Comparison of ENCODE assay signal across 22 cellular contexts in genomic region chr3:166274996-166275395, GRCh38.
A peak's percentile ranks its signal among the peaks of the same experiment; 100 is the strongest.
DNase-seq lines count a peak whose midpoint lies in the region; TF ChIP-seq lines count a peak whose summit lies in the region.
"Had no signal": no experiment of that assay in that cellular context is flagged by ENCODE, and none has a peak within 500 bp of the region (broad histone marks: within the 10 kb centered on the region; RNA-seq: fewer than 3 reads in every experiment).

No MANE protein-coding gene starts in this region.

- POLR2A ChIA-PET in PC-9 (lab: Charles Lee; ENCODE audit: unreplicated experiment) (no interaction called here), OCI-LY7 (lab: Charles Lee) (interaction anchor here (1.0 kb wide), 1 partner anchor 86 kb away, joined by 3 read pairs; no protein-coding TSS in a partner anchor)

- H3K9me2 ChIP-seq in PC-9 (ENCODE audit: insufficient read depth) (no peaks in the 10 kb centered on the region; the same call in 1 of the 2 replicates), hepatocyte (replicated peaks; ENCODE audit: insufficient read depth) (no peaks in the 10 kb centered on the region), OCI-LY7 (ENCODE audit: insufficient read depth, low read length) (no peaks in the 10 kb centered on the region)

- H3K4me3 ChIP-seq in PC-9 (no peak overlapping the region), choroid plexus epithelial cell (ENCODE audit: low read depth, low read length) (no peak overlapping the region), hepatocyte (no peak overlapping the region), OCI-LY7 (ENCODE audit: low read depth, low read length, poor library complexity, severe bottlenecking) (no peak overlapping the region)
- H3K4me3 ChIP-seq: GM12878, SJCRH30 had no signal

- TF ChIP-seq CTCF in PC-9 (conservative IDR thresholded peaks at IDR 0.05) (no peak), choroid plexus epithelial cell (conservative IDR thresholded peaks at IDR 0.05; ENCODE audit: low read depth, low read length) (no peak), hepatocyte (IDR thresholded peaks at IDR 0.05; ENCODE audit: poor library complexity) (no peak), OCI-LY7 (conservative IDR thresholded peaks at IDR 0.05; ENCODE audit: low read length) (no peak)

- H3K27ac ChIP-seq in PC-9 (no peak overlapping the region), hepatocyte (peak overlapping the region; percentile 26), OCI-LY7 (ENCODE audit: low read depth, low read length, poor library complexity, severe bottlenecking) (no peak overlapping the region)
- H3K27ac ChIP-seq: C4-2B, HL-60, SJCRH30 had no signal

- H3K36me3 ChIP-seq in PC-9 (ENCODE audit: low read depth), result no peaks in the 10 kb centered on the region
- no peaks in the 10 kb centered on the region for H3K36me3 ChIP-seq in hepatocyte (replicated peaks; ENCODE audit: insufficient read depth, low read depth)
- H3K36me3 ChIP-seq in OCI-LY7 (ENCODE audit: insufficient read depth, low read length), result no peaks in the 10 kb centered on the region
- H3K36me3 ChIP-seq: SJCRH30 had no signal

- H3K9me3 ChIP-seq in PC-9 (ENCODE audit: insufficient read depth, low read depth) (no peaks in the 10 kb centered on the region), hepatocyte (ENCODE audit: low read depth) (no peaks in the 10 kb centered on the region), OCI-LY7 (ENCODE audit: low read length) (no peaks in the 10 kb centered on the region)
- H3K9me3 ChIP-seq: Caco-2, SJCRH30 had no signal

- H4K20me1 ChIP-seq in PC-9 (ENCODE audit: insufficient read depth) (no peaks in the 10 kb centered on the region), hepatocyte (ENCODE audit: insufficient read depth, poor library complexity, severe bottlenecking) (no peaks in the 10 kb centered on the region), OCI-LY7 (ENCODE audit: insufficient read depth, low read length) (no peaks in the 10 kb centered on the region)

- H2AFZ ChIP-seq in PC-9 (peak overlapping the region; percentile 30), hepatocyte (no peak overlapping the region), OCI-LY7 (ENCODE audit: low read length) (no peak overlapping the region)

- DNase-seq in PC-9, result no peak
- peak; percentile 7 for DNase-seq in choroid plexus epithelial cell (ENCODE audit: low read depth)
- no peak for DNase-seq in hepatocyte (ENCODE audit: low spot score)
- peak; percentile 9 for DNase-seq in stromal cell of bone marrow (ENCODE audit: low read depth)
- DNase-seq in OCI-LY7 (ENCODE audit: low spot score), result no peak
- DNase-seq in SIG-M5 (lab: John Stamatoyannopoulos, UW), result no peak
- no peak for DNase-seq in RKO (ENCODE audit: low spot score)
- DNase-seq in NCI-H2227 treated with DMSO at 0.1 percent for 48 hours (lab: John Stamatoyannopoulos, UW), result no peak
- DNase-seq: Caco-2; CD8-positive, alpha-beta T cell; GDM1; NCI-H1048; NCI-H1417; NCI-H187; NCI-H2081 treated with DMSO at 0.1 percent for 48 hours; NCI-H446; NCI-H524 treated with DMSO at 0.1 percent for 48 hours; NCI-H774; SJCRH30 had no signal

- CTCF ChIA-PET in PC-9 (lab: Charles Lee), result no interaction called here
- CTCF ChIA-PET in OCI-LY7 (lab: Charles Lee; ENCODE audit: unreplicated experiment), result no interaction called here

- peaks cover 14% of the 10 kb centered on the region; the same call in 1 of the 2 replicates for H3K4me1 ChIP-seq in PC-9 (replicated peaks; ENCODE audit: insufficient read depth)
- H3K4me1 ChIP-seq in hepatocyte (ENCODE audit: insufficient read depth), result no peaks in the 10 kb centered on the region
- no peaks in the 10 kb centered on the region for H3K4me1 ChIP-seq in OCI-LY7 (ENCODE audit: insufficient read depth, low read length, poor library complexity, severe bottlenecking)
- H3K4me1 ChIP-seq: Caco-2, SJCRH30 had no signal

- H3K27me3 ChIP-seq in PC-9 (ENCODE audit: insufficient read depth, low read depth) (no peaks in the 10 kb centered on the region), hepatocyte (no peaks in the 10 kb centered on the region)
- H3K27me3 ChIP-seq: SJCRH30 had no signal

- intact Hi-C loops in PC-9 (cut with micrococcal nuclease; ENCODE audit: unreplicated experiment), result no loop called here
- intact Hi-C loops in OCI-LY7 (cut with micrococcal nuclease; ENCODE audit: unreplicated experiment), result no loop called here

- H3K4me2 ChIP-seq in PC-9, result no peak overlapping the region
- H3K4me2 ChIP-seq in hepatocyte, result no peak overlapping the region
- H3K4me2 ChIP-seq in OCI-LY7 (ENCODE audit: low read length), result no peak overlapping the region

- BruUV-seq in PC-9 (replicated peaks; lab: Mats Ljungman, UMichigan), result no TSS peak
- no TSS peak for BruUV-seq in OCI-LY7 (replicated peaks; lab: Mats Ljungman, UMichigan)

- 75% methylated on average over 1 of the region's 1 CpG for WGBS in hepatocyte (ENCODE audit: low lambda C conversion rate, missing lambda C conversion rate)

- H3K79me2 ChIP-seq in PC-9 (ENCODE audit: low read depth) (no peaks in the 10 kb centered on the region), hepatocyte (no peaks in the 10 kb centered on the region), OCI-LY7 (ENCODE audit: insufficient read depth, low read depth, low read length) (no peaks in the 10 kb centered on the region)

- no peaks in the 10 kb centered on the region for H3F3A ChIP-seq in PC-9 (ENCODE audit: insufficient read depth, low read depth)

Comparison
In these comparisons a context has a peak if more than half of its experiments do, and no peak if none do; other contexts are left out.
1. DNase-seq: peak in choroid plexus epithelial cell (single experiment) and stromal cell of bone marrow (single experiment); none in PC-9 (0 of 2), hepatocyte (single experiment), OCI-LY7 (single experiment), SIG-M5 (single experiment), RKO (single experiment) and NCI-H2227 treated with DMSO at 0.1 percent for 48 hours (single experiment).